ENCODE assay signal across 16 cellular contexts in genomic region chr4:24559889-24560288, GRCh38. TPM values are rescaled to one million over a fixed set of nuclear protein-coding genes. Genes with fewer than 3 reads are reported as not detected.
DNase-seq lines count a peak whose midpoint lies in the region; ATAC-seq, FAIRE-seq and TF ChIP-seq lines count a peak whose summit lies in the region.
"Had no signal": no experiment of that assay in that cellular context is flagged by ENCODE, and none has a peak within 500 bp of the region (broad histone marks: within the 10 kb centered on the region; RNA-seq: fewer than 3 reads in every experiment).

No MANE protein-coding gene starts in this region.

- no peak for TF ChIP-seq POLR2A in right lobe of liver (IDR thresholded peaks at IDR 0.05)

- H3K27ac Mint-ChIP-seq in GM23338 (no peak overlapping the region), astrocyte (ENCODE audit: unreplicated experiment) (no peak overlapping the region)
- no peak overlapping the region for H3K27ac Mint-ChIP-seq in stimulated activated naive CD8-positive, alpha-beta T cell treated with anti-CD3 and anti-CD28 coated beads, Interleukin-15, amount 100 ng/mL, for 72 hours
- H3K27ac Mint-ChIP-seq: activated B cell treated with CpG ODN at 0.5 μM for 24 hours had no signal

- H3K79me2 ChIP-seq in GM23338 (replicated peaks; ENCODE audit: insufficient read depth) (peaks cover 100% of the 10 kb centered on the region), astrocyte (ENCODE audit: insufficient read depth, low read length) (peaks cover 100% of the 10 kb centered on the region)

- H3K4me1 Mint-ChIP-seq in GM23338 (peaks cover 49% of the 10 kb centered on the region), astrocyte (ENCODE audit: low read depth, unreplicated experiment) (peaks cover 38% of the 10 kb centered on the region)
- peaks cover 66% of the 10 kb centered on the region for H3K4me1 Mint-ChIP-seq in stimulated activated naive CD8-positive, alpha-beta T cell treated with anti-CD3 and anti-CD28 coated beads, Interleukin-15, amount 100 ng/mL, for 72 hours

- no peak overlapping the region for H3K27ac ChIP-seq in GM23338 (ENCODE audit: low read depth)
- H3K27ac ChIP-seq in astrocyte (ENCODE audit: low read depth, low read length), result no peak overlapping the region
- H3K27ac ChIP-seq in right lobe of liver, result no peak overlapping the region
- H3K27ac ChIP-seq: dorsolateral prefrontal cortex, heart right ventricle, thoracic aorta had no signal

- H3K9me3 Mint-ChIP-seq in GM23338 (no peaks in the 10 kb centered on the region), astrocyte (ENCODE audit: unreplicated experiment) (no peaks in the 10 kb centered on the region)
- H3K9me3 Mint-ChIP-seq in stimulated activated naive CD8-positive, alpha-beta T cell treated with anti-CD3 and anti-CD28 coated beads, Interleukin-15, amount 100 ng/mL, for 72 hours, result peaks cover 0 to 4% of the 10 kb centered on the region in 2 donors

- H3K36me3 Mint-ChIP-seq in GM23338 (ENCODE audit: low read depth) (peaks cover 58% of the 10 kb centered on the region), astrocyte (ENCODE audit: low read depth, unreplicated experiment) (peaks cover 4% of the 10 kb centered on the region)

- H3K9me3 ChIP-seq in astrocyte (ENCODE audit: insufficient read depth, low read depth, low read length) (no peaks in the 10 kb centered on the region), right lobe of liver (no peaks in the 10 kb centered on the region)
- H3K9me3 ChIP-seq: thoracic aorta had no signal

- H3K27me3 ChIP-seq in GM23338 (ENCODE audit: insufficient read depth) (no peaks in the 10 kb centered on the region), astrocyte (ENCODE audit: insufficient read depth, low read length) (no peaks in the 10 kb centered on the region), right lobe of liver (no peaks in the 10 kb centered on the region)
- H3K27me3 ChIP-seq: dorsolateral prefrontal cortex, heart right ventricle had no signal

- WGBS in right lobe of liver (ENCODE audit: insufficient coverage, low coverage, low lambda C conversion rate, missing lambda C conversion rate), result 67% methylated on average over 2 of the region's 2 CpGs

- H3K4me1 ChIP-seq in GM23338 (ENCODE audit: insufficient read depth) (peaks cover 62% of the 10 kb centered on the region), astrocyte (ENCODE audit: insufficient read depth, low read length) (peaks cover 38% of the 10 kb centered on the region), right lobe of liver (peaks cover 0 to 22% (median 2%) of the 10 kb centered on the region in 4 donors)

- H2AFZ ChIP-seq in GM23338, result no peak overlapping the region
- H2AFZ ChIP-seq in astrocyte (ENCODE audit: low read depth, low read length), result no peak overlapping the region

- H3K4me3 Mint-ChIP-seq in GM23338, result no peak overlapping the region
- no peak overlapping the region for H3K4me3 Mint-ChIP-seq in astrocyte (ENCODE audit: unreplicated experiment)
- peak overlapping the region in 1 of 2 donors; percentile 17 for H3K4me3 Mint-ChIP-seq in stimulated activated naive CD8-positive, alpha-beta T cell treated with anti-CD3 and anti-CD28 coated beads, Interleukin-15, amount 100 ng/mL, for 72 hours
- H3K4me3 Mint-ChIP-seq: activated B cell treated with CpG ODN at 0.5 μM for 24 hours; CD8-positive, alpha-beta T cell had no signal

- intact Hi-C loops in right lobe of liver (cut with DNase I), result no loop called here

- ATAC-seq in GM23338 (no peak), right lobe of liver (no peak)
- no peak for ATAC-seq in stimulated activated naive CD8-positive, alpha-beta T cell treated with anti-CD3 and anti-CD28 coated beads, Interleukin-15, amount 100 ng/mL, for 72 hours
- ATAC-seq: CD8-positive, alpha-beta T cell had no signal

- H3K4me2 ChIP-seq in GM23338 (peak overlapping the region; percentile 16; the same call in 1 of the 2 replicates), astrocyte (ENCODE audit: low read length) (peak overlapping the region; percentile 23)

- peaks cover 89% of the 10 kb centered on the region for H4K20me1 ChIP-seq in GM23338 (replicated peaks; ENCODE audit: insufficient read depth)
- H4K20me1 ChIP-seq in astrocyte (ENCODE audit: insufficient read depth, low read length), result peaks cover 92% of the 10 kb centered on the region

- no peak overlapping the region for H3K9ac ChIP-seq in astrocyte (ENCODE audit: low read length)

- in situ Hi-C loops in ACHN (cut with HindIII; ENCODE audit: low pct_ligation_motif_present, low pct_unique_long_range_greater_than_20kb, low sequenced_read_pairs), result no loop called here

- peaks cover 2% of the 10 kb centered on the region for H3K27me3 Mint-ChIP-seq in GM23338 (ENCODE audit: insufficient read depth, low read depth, poor library complexity)
- no peaks in the 10 kb centered on the region for H3K27me3 Mint-ChIP-seq in astrocyte (ENCODE audit: low read depth, unreplicated experiment)
- no peaks in the 10 kb centered on the region for H3K27me3 Mint-ChIP-seq in stimulated activated naive CD8-positive, alpha-beta T cell treated with anti-CD3 and anti-CD28 coated beads, Interleukin-15, amount 100 ng/mL, for 72 hours
- H3K27me3 Mint-ChIP-seq: activated B cell treated with CpG ODN at 0.5 μM for 24 hours had no signal

- no peaks in the 10 kb centered on the region for H3F3A ChIP-seq in GM23338 (replicated peaks; ENCODE audit: low read depth)

- peak; percentile 22 for DNase-seq in ACHN
- no peak for DNase-seq in GM23338 (ENCODE audit: low spot score)
- DNase-seq in astrocyte (ENCODE audit: low read depth), result peak; percentile 49
- peak; percentile 40 to 77 for DNase-seq in foreskin fibroblast
- DNase-seq in NCI-H146 (lab: John Stamatoyannopoulos, UW), result no peak
- DNase-seq in right lobe of liver, result no peak
- no peak for DNase-seq in stimulated activated naive CD8-positive, alpha-beta T cell treated with anti-CD3 and anti-CD28 coated beads, Interleukin-15, amount 100 ng/mL, for 72 hours
- no peak for DNase-seq in globus pallidus (ENCODE audit: low spot score)
- DNase-seq: activated B cell treated with CpG ODN at 0.5 μM for 24 hours; activated CD8-positive, alpha-beta memory T cell treated with anti-CD3 and anti-CD28 coated beads, Interleukin-2, amount 50 U/mL, for 4 hours; CD8-positive, alpha-beta T cell; dorsolateral prefrontal cortex; heart right ventricle; NCI-H2081 treated with DMSO at 0.1 percent for 48 hours; small intestine had no signal

- H3K4me3 ChIP-seq in GM23338 (no peak overlapping the region), astrocyte (ENCODE audit: insufficient read depth, low read depth, low read length) (no peak overlapping the region), foreskin fibroblast (ENCODE audit: low read depth in 1 of 2, low read length in 2 of 2) (no peak overlapping the region), right lobe of liver (no peak overlapping the region)
- H3K4me3 ChIP-seq: dorsolateral prefrontal cortex, heart right ventricle, thoracic aorta had no signal

- H3K36me3 ChIP-seq in GM23338 (ENCODE audit: insufficient read depth) (peaks cover 7% of the 10 kb centered on the region; the same call in 1 of the 2 replicates), astrocyte (ENCODE audit: insufficient read depth, low read length) (peaks cover 12% of the 10 kb centered on the region), right lobe of liver (peaks cover 0 to under 1% (median 0%) of the 10 kb centered on the region in 4 donors)
- H3K36me3 ChIP-seq: thoracic aorta had no signal

- no peak for FAIRE-seq in astrocyte (lab: Jason Lieb, UNC)
- FAIRE-seq: small intestine had no signal

- H3K9me2 ChIP-seq in GM23338 (ENCODE audit: insufficient read depth), result no peaks in the 10 kb centered on the region

- TF ChIP-seq CTCF in GM23338 (conservative IDR thresholded peaks at IDR 0.05; ENCODE audit: low read depth in 2 of 2), result 0 out of 4 replicates have a peak, but pooled peaks of 1 of the 2 experiments have one; percentile 15
- TF ChIP-seq CTCF in astrocyte (IDR thresholded peaks at IDR 0.05; ENCODE audit: insufficient read depth, low read depth, low read length), result no peak
- TF ChIP-seq CTCF in foreskin fibroblast (IDR thresholded peaks at IDR 0.05; ENCODE audit: low read depth, low read length), result no peak
- TF ChIP-seq CTCF in right lobe of liver (IDR thresholded peaks at IDR 0.05), result no peak

TF ChIP-seq in GM23338, 12 proteins besides CTCF, POLR2A, EP300 and RAD21 (continues in another document):
- TF ChIP-seq NANOG (IDR thresholded peaks at IDR 0.05; ENCODE audit: borderline replicate concordance) (no peak), ZNF114 (CRISPR knock-in tag; IDR thresholded peaks at IDR 0.05) (no peak), EZH2phosphoT487 (IDR thresholded peaks at IDR 0.05; ENCODE audit: unreplicated experiment) (no peak)

RNA-seq across cellular contexts. Expression of gene DHX15, which starts 24.5 kb away (rescaled TPM):
- total RNA-seq in GM23338 (2014; rRNA removed; shearing (Covaris generic)), result 336 and 372 TPM in 2 replicates
- polyA plus RNA-seq in GM23338 (2016; fragmentation: Nextera tagmentation; extraction: Ambion mirVana), result 226 and 229 TPM in 2 replicates
- total RNA-seq in astrocyte (116 and 130 TPM in 2 replicates), right lobe of liver (10 to 100 TPM; 26.4 to 56.3 (median 42.1) TPM)

Comparison
In these comparisons a context has a peak if more than half of its experiments do, and no peak if none do; other contexts are left out.
1. DNase-seq: peak in ACHN (single experiment), astrocyte (single experiment) and foreskin fibroblast (2 of 2); none in GM23338 (single experiment), NCI-H146 (single experiment), right lobe of liver (0 of 3), stimulated activated naive CD8-positive, alpha-beta T cell treated with anti-CD3 and anti-CD28 coated beads, Interleukin-15, amount 100 ng/mL, for 72 hours (0 of 2) and globus pallidus (single experiment).